8 cellular contexts compared by ENCODE assay signal in genomic region chr3:183448369-183449128, GRCh38. TPM values are rescaled to one million over a fixed set of nuclear protein-coding genes. Genes with fewer than 3 reads are reported as not detected.
DNase-seq lines count a peak whose midpoint lies in the region; ATAC-seq lines count a peak whose summit lies in the region.
"Had no signal": no experiment of that assay in that cellular context is flagged by ENCODE, and none has a peak within 500 bp of the region (broad histone marks: within the 10 kb centered on the region; RNA-seq: fewer than 3 reads in every experiment).

No MANE protein-coding gene starts in this region.

- peaks cover 12% of the 10 kb centered on the region for H3K36me3 Mint-ChIP-seq in activated T-helper 17 cell treated with anti-CD3 and anti-CD28 coated beads, Interleukin-2, amount 50 U/mL, for 72 hours (ENCODE audit: low read depth)
- peaks cover 11% of the 10 kb centered on the region for H3K36me3 Mint-ChIP-seq in stimulated activated effector memory CD8-positive, alpha-beta T cell treated with anti-CD3 and anti-CD28 coated beads, Interleukin-12 subunit alpha, Interleukin-12 subunit beta, amount 100 ng/mL, for 72 hours

- H3K27me3 Mint-ChIP-seq in activated T-helper 17 cell treated with anti-CD3 and anti-CD28 coated beads, Interleukin-2, amount 50 U/mL, for 72 hours = no peaks in the 10 kb centered on the region

- H3K36me3 ChIP-seq in HUES6 (ENCODE audit: control insufficient read depth, insufficient read depth, low read length) (peaks cover 22% of the 10 kb centered on the region), iPS-20b (ENCODE audit: insufficient read depth, low read depth, low read length) (peaks cover 16% of the 10 kb centered on the region)

- H3K4me3 ChIP-seq in HUES6 (ENCODE audit: low read depth, low read length) (peak overlapping the region; percentile 91), iPS-20b (ENCODE audit: low read length) (peak overlapping the region; percentile 89)

- H3K27ac ChIP-seq in HUES6 (ENCODE audit: low read depth, low read length) = no peak overlapping the region; the same call in 1 of the 2 replicates
- H3K27ac ChIP-seq in iPS-20b (ENCODE audit: low read length) = no peak overlapping the region

- H3K4me3 Mint-ChIP-seq in activated T-helper 17 cell treated with anti-CD3 and anti-CD28 coated beads, Interleukin-2, amount 50 U/mL, for 72 hours = peak overlapping the region; percentile 90
- H3K4me3 Mint-ChIP-seq in stimulated activated effector memory CD8-positive, alpha-beta T cell treated with anti-CD3 and anti-CD28 coated beads, Interleukin-12 subunit alpha, Interleukin-12 subunit beta, amount 100 ng/mL, for 72 hours = peak overlapping the region; percentile 90

- H3K27ac Mint-ChIP-seq in activated T-helper 17 cell treated with anti-CD3 and anti-CD28 coated beads, Interleukin-2, amount 50 U/mL, for 72 hours = peak overlapping the region; percentile 93
- peak overlapping the region; percentile 84 for H3K27ac Mint-ChIP-seq in stimulated activated effector memory CD8-positive, alpha-beta T cell treated with anti-CD3 and anti-CD28 coated beads, Interleukin-12 subunit alpha, Interleukin-12 subunit beta, amount 100 ng/mL, for 72 hours

- H3K9me3 ChIP-seq in HUES6 (ENCODE audit: control insufficient read depth, insufficient read depth, low read depth, low read length) (peaks cover 6% of the 10 kb centered on the region), iPS-20b (ENCODE audit: insufficient read depth, low read depth, low read length) (peaks cover 12% of the 10 kb centered on the region; the same call in 1 of the 2 replicates)

- no peak for ATAC-seq in activated T-helper 17 cell treated with anti-CD3 and anti-CD28 coated beads, Interleukin-2, amount 50 U/mL, for 72 hours (replicated peaks)
- no peak for ATAC-seq in stimulated activated effector memory CD8-positive, alpha-beta T cell treated with anti-CD3 and anti-CD28 coated beads, Interleukin-12 subunit alpha, Interleukin-12 subunit beta, amount 100 ng/mL, for 72 hours

- no peaks in the 10 kb centered on the region for H3K27me3 ChIP-seq in HUES6 (ENCODE audit: control insufficient read depth, insufficient read depth, low read length)
- H3K27me3 ChIP-seq in iPS-20b (ENCODE audit: insufficient read depth, low read length) = no peaks in the 10 kb centered on the region

- H3K4me1 Mint-ChIP-seq in activated T-helper 17 cell treated with anti-CD3 and anti-CD28 coated beads, Interleukin-2, amount 50 U/mL, for 72 hours = peaks cover 10% of the 10 kb centered on the region
- H3K4me1 Mint-ChIP-seq in stimulated activated effector memory CD8-positive, alpha-beta T cell treated with anti-CD3 and anti-CD28 coated beads, Interleukin-12 subunit alpha, Interleukin-12 subunit beta, amount 100 ng/mL, for 72 hours = peaks cover 14% of the 10 kb centered on the region

- H3K9me3 Mint-ChIP-seq in activated T-helper 17 cell treated with anti-CD3 and anti-CD28 coated beads, Interleukin-2, amount 50 U/mL, for 72 hours = peaks cover 2% of the 10 kb centered on the region
- H3K9me3 Mint-ChIP-seq in stimulated activated effector memory CD8-positive, alpha-beta T cell treated with anti-CD3 and anti-CD28 coated beads, Interleukin-12 subunit alpha, Interleukin-12 subunit beta, amount 100 ng/mL, for 72 hours = peaks cover 3% of the 10 kb centered on the region

- no peak for DNase-seq in stimulated activated effector memory CD8-positive, alpha-beta T cell treated with anti-CD3 and anti-CD28 coated beads, Interleukin-12 subunit alpha, Interleukin-12 subunit beta, amount 100 ng/mL, for 72 hours (ENCODE audit: low spot score in 2 of 2)
- no peak for DNase-seq in CD1c-positive myeloid dendritic cell (ENCODE audit: extremely low spot score)
- no peak for DNase-seq in activated CD4-positive, CD25-positive, alpha-beta regulatory T cell treated with anti-CD3 and anti-CD28 coated beads, Interleukin-2, amount 50 U/mL, for 72 hours
- no peak for DNase-seq in NK-92 treated with Interleukin-12 subunit alpha and Interleukin-12 subunit beta, amount 100 ng/mL, for 24 hours (lab: John Stamatoyannopoulos, UW)
- DNase-seq: stimulated activated CD8-positive, alpha-beta memory T cell treated with anti-CD3 and anti-CD28 coated beads, Interleukin-4, amount 100 ng/mL, for 48 hours had no signal

- H3K4me1 ChIP-seq in HUES6 (ENCODE audit: control insufficient read depth, insufficient read depth, low read length) (peaks cover 3% of the 10 kb centered on the region; the same call in 1 of the 2 replicates), iPS-20b (ENCODE audit: insufficient read depth, low read length) (peaks cover 9% of the 10 kb centered on the region; the same call in 1 of the 2 replicates)

- H3K9ac ChIP-seq in HUES6 (ENCODE audit: low read length) (peak overlapping the region; percentile 95), iPS-20b (ENCODE audit: low read depth, low read length) (peak overlapping the region; percentile 78; the same call in 1 of the 2 replicates)

RNA-seq across cellular contexts. Expression of gene MCF2L2, which starts 20.1 kb away (rescaled TPM):
- total RNA-seq in activated T-helper 17 cell treated with anti-CD3 and anti-CD28 coated beads, Interleukin-2, amount 50 U/mL, for 72 hours = 1 to 10 TPM; 9.0 to 10.0 TPM
